In genomic region chr6:30954631-30955366, GRCh38 we compare ENCODE assay signal across 11 cellular contexts. TPM values are rescaled to one million over a fixed set of nuclear protein-coding genes. Genes with fewer than 3 reads are reported as not detected.
A peak's percentile ranks its signal among the peaks of the same experiment; 100 is the strongest.
DNase-seq lines count a peak whose midpoint lies in the region; ATAC-seq and TF ChIP-seq lines count a peak whose summit lies in the region.
"Had no signal": no experiment of that assay in that cellular context is flagged by ENCODE, and none has a peak within 500 bp of the region (broad histone marks: within the 10 kb centered on the region; RNA-seq: fewer than 3 reads in every experiment).

No MANE protein-coding gene starts in this region.

- no peaks in the 10 kb centered on the region for H3K36me3 Mint-ChIP-seq in T-helper 1 cell treated with Interleukin-12 subunit alpha and Interleukin-12 subunit beta and Interleukin-4 antibody, amounts not matched to agents 30 μg/mL and 1 μg/mL, for 36 hours (ENCODE audit: low read depth)
- H3K36me3 Mint-ChIP-seq in activated naive CD8-positive, alpha-beta T cell treated with anti-CD3 and anti-CD28 coated beads for 36 hours, result peaks cover 3% of the 10 kb centered on the region

- H3K27me3 Mint-ChIP-seq in T-helper 1 cell treated with Interleukin-12 subunit alpha and Interleukin-12 subunit beta and Interleukin-4 antibody, amounts not matched to agents 30 μg/mL and 1 μg/mL, for 36 hours (ENCODE audit: low read depth), result peaks cover 86% of the 10 kb centered on the region
- H3K27me3 Mint-ChIP-seq in activated naive CD8-positive, alpha-beta T cell treated with anti-CD3 and anti-CD28 coated beads for 36 hours, result peaks cover 20% of the 10 kb centered on the region

- H3K9me3 Mint-ChIP-seq in T-helper 1 cell treated with Interleukin-12 subunit alpha and Interleukin-12 subunit beta and Interleukin-4 antibody, amounts not matched to agents 30 μg/mL and 1 μg/mL, for 36 hours, result no peaks in the 10 kb centered on the region
- H3K9me3 Mint-ChIP-seq in activated naive CD8-positive, alpha-beta T cell treated with anti-CD3 and anti-CD28 coated beads for 36 hours, result peaks cover 3% of the 10 kb centered on the region

- DNase-seq in T-helper 1 cell (no peak), left lung (no peak), HuH-7.5 (ENCODE audit: low spot score) (no peak), activated gamma-delta T cell (lab: John Stamatoyannopoulos, UW) (no peak), ACHN (no peak)
- DNase-seq in activated naive CD8-positive, alpha-beta T cell treated with anti-CD3 and anti-CD28 coated beads for 36 hours, result no peak
- DNase-seq: NCI-H524 treated with DMSO at 0.1 percent for 48 hours had no signal

- H3K4me3 ChIP-seq in left lung (peak overlapping the region; percentile 34 to 45), stomach smooth muscle (ENCODE audit: low read length in 2 of 2) (peak overlapping the region; percentile 52 to 66)
- H3K4me3 ChIP-seq: A549 had no signal

- peak; percentile 23 for ATAC-seq in left lung
- ATAC-seq: HCT116 had no signal

- H3K27ac Mint-ChIP-seq in T-helper 1 cell treated with Interleukin-12 subunit alpha and Interleukin-12 subunit beta and Interleukin-4 antibody, amounts not matched to agents 30 μg/mL and 1 μg/mL, for 36 hours, result no peak overlapping the region
- peak overlapping the region; percentile 70 for H3K27ac Mint-ChIP-seq in activated naive CD8-positive, alpha-beta T cell treated with anti-CD3 and anti-CD28 coated beads for 36 hours

- intact Hi-C loops in left lung (cut with DNase I), result no loop called here

- TF ChIP-seq CTCF in left lung (IDR thresholded peaks at IDR 0.05), result no peak

- H3K36me3 ChIP-seq in left lung, result no peaks in the 10 kb centered on the region
- no peaks in the 10 kb centered on the region for H3K36me3 ChIP-seq in stomach smooth muscle (ENCODE audit: control insufficient read depth in 2 of 2, insufficient read depth in 2 of 2, low read length in 2 of 2)

- peak overlapping the region; percentile 57 for H3K4me3 Mint-ChIP-seq in T-helper 1 cell treated with Interleukin-12 subunit alpha and Interleukin-12 subunit beta and Interleukin-4 antibody, amounts not matched to agents 30 μg/mL and 1 μg/mL, for 36 hours
- H3K4me3 Mint-ChIP-seq in activated naive CD8-positive, alpha-beta T cell treated with anti-CD3 and anti-CD28 coated beads for 36 hours, result peak overlapping the region; percentile 82

- peaks cover 8% of the 10 kb centered on the region for H3K4me1 Mint-ChIP-seq in T-helper 1 cell treated with Interleukin-12 subunit alpha and Interleukin-12 subunit beta and Interleukin-4 antibody, amounts not matched to agents 30 μg/mL and 1 μg/mL, for 36 hours (ENCODE audit: low read depth)
- H3K4me1 Mint-ChIP-seq in activated naive CD8-positive, alpha-beta T cell treated with anti-CD3 and anti-CD28 coated beads for 36 hours, result peaks cover 18% of the 10 kb centered on the region

- H3K27ac ChIP-seq in left lung (peak overlapping the region; percentile 59 to 70), stomach smooth muscle (ENCODE audit: low read length) (no peak overlapping the region)

- no peaks in the 10 kb centered on the region for H3K9me3 ChIP-seq in left lung
- H3K9me3 ChIP-seq in stomach smooth muscle (ENCODE audit: control insufficient read depth in 2 of 2, low read length in 2 of 2), result peaks cover 0 to 4% of the 10 kb centered on the region in 2 donors
- H3K9me3 ChIP-seq: A549 had no signal

- H3K4me1 ChIP-seq in left lung (peaks cover 7 to 16% of the 10 kb centered on the region in 2 donors), stomach smooth muscle (ENCODE audit: control insufficient read depth, insufficient read depth, low read length) (peaks cover 4% of the 10 kb centered on the region)
- H3K4me1 ChIP-seq: A549 had no signal

- in situ Hi-C loops in ACHN (cut with HindIII; ENCODE audit: low pct_ligation_motif_present, low pct_unique_long_range_greater_than_20kb, low sequenced_read_pairs), result no loop called here

- H3K9ac ChIP-seq in stomach smooth muscle (ENCODE audit: low read length in 2 of 2), result no peak overlapping the region

- H3K27me3 ChIP-seq in left lung, result peaks cover 0 to 74% of the 10 kb centered on the region in 2 donors
- peaks cover 24 to 26% of the 10 kb centered on the region in 2 donors for H3K27me3 ChIP-seq in stomach smooth muscle (ENCODE audit: control insufficient read depth in 1 of 2, insufficient read depth in 2 of 2, low read length in 2 of 2)

RNA-seq across cellular contexts. Expression of gene MUCL3, which starts 14.0 kb away (rescaled TPM):
- not detected for total RNA-seq in activated naive CD8-positive, alpha-beta T cell treated with anti-CD3 and anti-CD28 coated beads for 36 hours
- total RNA-seq in left lung, result 1 to 10 TPM; 2.5 to 4.0 TPM

RNA-seq across cellular contexts. Expression of gene SFTA2, which starts 22.8 kb away (rescaled TPM):
- not detected for total RNA-seq in activated naive CD8-positive, alpha-beta T cell treated with anti-CD3 and anti-CD28 coated beads for 36 hours
- 100 to 1,000 TPM; 213 to 384 TPM for total RNA-seq in left lung

RNA-seq across cellular contexts. Expression of gene MUC21, which starts 28.7 kb away (rescaled TPM):
- total RNA-seq in activated naive CD8-positive, alpha-beta T cell treated with anti-CD3 and anti-CD28 coated beads for 36 hours, result not detected
- total RNA-seq in left lung, result 1 to 10 TPM; 8.5 to 9.5 TPM

RNA-seq across cellular contexts. Expression of gene VARS2, which starts 40.8 kb away (rescaled TPM):
- 10 to 100 TPM; 79.5 to 80.9 TPM for total RNA-seq in activated naive CD8-positive, alpha-beta T cell treated with anti-CD3 and anti-CD28 coated beads for 36 hours
- 10 to 100 TPM; 34.0 to 40.3 TPM for total RNA-seq in left lung

RNA-seq across cellular contexts. Expression of gene GTF2H4, which starts 46.8 kb away (rescaled TPM):
- 10 to 100 TPM; 44.5 to 46.4 TPM for total RNA-seq in activated naive CD8-positive, alpha-beta T cell treated with anti-CD3 and anti-CD28 coated beads for 36 hours
- 10 to 100 TPM; 29.5 to 34.2 TPM for total RNA-seq in left lung

Comparison
In these comparisons a context has a peak if more than half of its experiments do, and no peak if none do; other contexts are left out.
1. RNA of gene SFTA2, which starts 22.8 kb away (total RNA-seq): 213 to 384 TPM in left lung; not detected in activated naive CD8-positive, alpha-beta T cell treated with anti-CD3 and anti-CD28 coated beads for 36 hours; every median in the first group is over 100 times any median in the second.
2. RNA of gene MUC21, which starts 28.7 kb away (total RNA-seq): 8.5 to 9.5 TPM in left lung; not detected in activated naive CD8-positive, alpha-beta T cell treated with anti-CD3 and anti-CD28 coated beads for 36 hours; every median in the first group is over 4 times any median in the second.